ENCODE assay signal across 8 cellular contexts in the genomic region with DNA sequence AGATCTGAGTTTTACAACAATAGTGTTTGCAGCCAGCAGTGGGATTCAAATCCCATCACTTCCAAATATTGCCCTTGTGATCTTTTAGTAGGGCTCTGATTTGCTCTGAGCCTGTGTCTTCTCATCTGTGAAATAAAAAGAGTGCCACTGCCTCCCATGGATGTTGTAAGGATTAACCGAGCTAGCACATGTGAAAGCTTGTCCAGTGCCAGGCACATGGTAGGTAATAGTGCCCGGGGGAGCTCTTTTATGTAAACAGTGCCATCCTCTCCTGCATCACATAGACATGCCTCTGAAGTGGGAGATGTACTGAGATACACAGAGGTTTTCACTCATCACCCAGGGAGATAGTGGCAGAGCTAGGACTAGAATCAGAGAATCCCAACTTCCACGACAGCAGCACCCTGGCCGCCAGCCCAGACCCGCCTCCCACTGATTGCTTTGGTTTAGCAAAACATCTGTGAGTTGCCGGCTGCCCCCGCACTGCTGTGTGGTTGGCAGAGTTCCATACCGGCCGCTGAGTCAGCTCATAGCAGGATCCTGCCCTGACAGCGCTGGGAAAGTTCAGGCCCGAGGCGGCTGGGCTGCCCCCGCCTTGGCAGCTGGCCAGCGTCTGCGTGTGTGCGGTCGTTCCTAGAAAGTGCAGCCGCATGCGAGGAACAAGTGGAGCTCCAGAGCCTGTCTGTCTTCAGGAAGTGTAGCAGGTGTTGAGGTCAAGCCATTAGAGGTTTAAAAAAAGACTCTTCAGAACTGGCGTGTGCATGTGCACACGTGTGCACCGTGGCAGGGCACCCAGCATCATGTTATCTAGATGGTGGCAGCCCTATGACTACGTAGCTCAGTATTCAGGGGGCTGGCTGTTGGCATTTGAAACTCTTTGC. TPM values are rescaled to one million over a fixed set of nuclear protein-coding genes. Genes with fewer than 3 reads are reported as not detected.
DNase-seq lines count a peak whose midpoint lies in the region; ATAC-seq and TF ChIP-seq lines count a peak whose summit lies in the region.

No MANE protein-coding gene starts in this region.

- intact Hi-C loops in lower leg skin (cut with DNase I; ENCODE audit: low total_unique reads), result loop anchor here (10.0 kb wide), 2 partner anchors 219 to 799 kb away; partner anchors contain the start of gene NEIL1

- no peaks in the 10 kb centered on the region for H3K27me3 Mint-ChIP-seq in activated CD4-positive, alpha-beta T cell treated with anti-CD3 and anti-CD28 coated beads, Interleukin-2, amount 10 ng/mL, durations not matched to agents 7 days and 5 days

- no peaks in the 10 kb centered on the region for H3K9me3 Mint-ChIP-seq in activated CD4-positive, alpha-beta T cell treated with anti-CD3 and anti-CD28 coated beads, Interleukin-2, amount 10 ng/mL, durations not matched to agents 7 days and 5 days

- peaks cover 78% of the 10 kb centered on the region for H3K4me1 Mint-ChIP-seq in activated CD4-positive, alpha-beta T cell treated with anti-CD3 and anti-CD28 coated beads, Interleukin-2, amount 10 ng/mL, durations not matched to agents 7 days and 5 days

- TF ChIP-seq CTCF in AG09319 (IDR thresholded peaks at IDR 0.05; ENCODE audit: low read depth, low read length) (no peak), lower leg skin (IDR thresholded peaks at IDR 0.05) (peak in 1 of 3 donors; percentile 98)

- H3K4me3 ChIP-seq in lower leg skin (ENCODE audit: low read depth, poor library complexity, severe bottlenecking), result no peak overlapping the region

- WGBS in lower leg skin, 2 donors, result 1% methylated on average over 22 to 23 of the region's 23 CpGs

- peak; percentile 99 for DNase-seq in AG09319 (ENCODE audit: extremely low read depth, low read depth)
- DNase-seq in GM19238 (ENCODE audit: insufficient read length, low spot score), result peak; percentile 47
- DNase-seq in NCI-H510A treated with DMSO at 0.1 percent for 48 hours (lab: John Stamatoyannopoulos, UW), result peak; percentile 91
- peak; percentile 78 for DNase-seq in activated CD4-positive, alpha-beta T cell treated with anti-CD3 and anti-CD28 coated beads, Interleukin-2, amount 10 ng/mL, durations not matched to agents 7 days and 5 days
- peak; percentile 69 for DNase-seq in cortex of kidney (lab: John Stamatoyannopoulos, UW)
- DNase-seq in lower leg skin (ENCODE audit: low spot score in 2 of 2), result peak; percentile 92 to 98
- DNase-seq in stimulated activated CD4-positive, alpha-beta T cell treated with anti-CD3 and anti-CD28 coated beads, TNF-alpha, amount 100 ng/mL, for 1 hour (ENCODE audit: low read depth in 3 of 3, low spot score in 1 of 3), result peak; percentile 77 to 86 (median 78)

- peak overlapping the region; percentile 58 for H3K4me3 Mint-ChIP-seq in activated CD4-positive, alpha-beta T cell treated with anti-CD3 and anti-CD28 coated beads, Interleukin-2, amount 10 ng/mL, durations not matched to agents 7 days and 5 days

- peak overlapping the region; percentile 77 for H3K27ac Mint-ChIP-seq in activated CD4-positive, alpha-beta T cell treated with anti-CD3 and anti-CD28 coated beads, Interleukin-2, amount 10 ng/mL, durations not matched to agents 7 days and 5 days

- POLR2A ChIA-PET in activated CD4-positive, alpha-beta T cell treated with anti-CD3 and anti-CD28 coated beads, Interleukin-2, amount 10 ng/mL, durations not matched to agents 7 days and 5 days (lab: Charles Lee), result interaction anchor here (0.9 kb wide), 1 partner anchor 85 kb away, joined by 3 read pairs; no protein-coding TSS in a partner anchor

- CTCF ChIA-PET in activated CD4-positive, alpha-beta T cell treated with anti-CD3 and anti-CD28 coated beads, Interleukin-2, amount 10 ng/mL, durations not matched to agents 7 days and 5 days (lab: Charles Lee), result interaction anchor here (0.8 to 1.7 kb wide), 7 partner anchors 44 to 356 kb away, joined by 3 to 6 read pairs (median 3); no protein-coding TSS in a partner anchor

- peaks cover 60% of the 10 kb centered on the region for H3K36me3 Mint-ChIP-seq in activated CD4-positive, alpha-beta T cell treated with anti-CD3 and anti-CD28 coated beads, Interleukin-2, amount 10 ng/mL, durations not matched to agents 7 days and 5 days (ENCODE audit: low read depth)

- ATAC-seq in HG03442 (IDR thresholded peaks at IDR 0.05; ENCODE audit: unreplicated experiment), result peak; percentile 59

- no peak for TF ChIP-seq POLR2A in lower leg skin (IDR thresholded peaks at IDR 0.05)

RNA-seq across cellular contexts. Expression of gene ARID3B, which starts 5.0 kb away (rescaled TPM):
- 10 to 100 TPM; 28.3 to 29.0 TPM for total RNA-seq in activated CD4-positive, alpha-beta T cell treated with anti-CD3 and anti-CD28 coated beads, Interleukin-2, amount 10 ng/mL, durations not matched to agents 7 days and 5 days
- total RNA-seq in lower leg skin, result 1 to 10 TPM; 4.9 to 6.3 (median 6.1) TPM

Comparison
In these comparisons a context has a peak if more than half of its experiments do, and no peak if none do; other contexts are left out.
1. DNase-seq: peak in every context shown above with its lines; median percentile 99 in AG09319; 95 in lower leg skin; 91 in NCI-H510A treated with DMSO at 0.1 percent for 48 hours; 78 in activated CD4-positive, alpha-beta T cell treated with anti-CD3 and anti-CD28 coated beads, Interleukin-2, amount 10 ng/mL, durations not matched to agents 7 days and 5 days; 78 in stimulated activated CD4-positive, alpha-beta T cell treated with anti-CD3 and anti-CD28 coated beads, TNF-alpha, amount 100 ng/mL, for 1 hour; 69 in cortex of kidney; 47 in GM19238.
2. RNA of gene ARID3B, which starts 5.0 kb away (total RNA-seq): 28.3 to 29.0 TPM in activated CD4-positive, alpha-beta T cell treated with anti-CD3 and anti-CD28 coated beads, Interleukin-2, amount 10 ng/mL, durations not matched to agents 7 days and 5 days; 4.9 to 6.3 TPM in lower leg skin; every median in the first group is over 4 times any median in the second.